In the genomic region with DNA sequence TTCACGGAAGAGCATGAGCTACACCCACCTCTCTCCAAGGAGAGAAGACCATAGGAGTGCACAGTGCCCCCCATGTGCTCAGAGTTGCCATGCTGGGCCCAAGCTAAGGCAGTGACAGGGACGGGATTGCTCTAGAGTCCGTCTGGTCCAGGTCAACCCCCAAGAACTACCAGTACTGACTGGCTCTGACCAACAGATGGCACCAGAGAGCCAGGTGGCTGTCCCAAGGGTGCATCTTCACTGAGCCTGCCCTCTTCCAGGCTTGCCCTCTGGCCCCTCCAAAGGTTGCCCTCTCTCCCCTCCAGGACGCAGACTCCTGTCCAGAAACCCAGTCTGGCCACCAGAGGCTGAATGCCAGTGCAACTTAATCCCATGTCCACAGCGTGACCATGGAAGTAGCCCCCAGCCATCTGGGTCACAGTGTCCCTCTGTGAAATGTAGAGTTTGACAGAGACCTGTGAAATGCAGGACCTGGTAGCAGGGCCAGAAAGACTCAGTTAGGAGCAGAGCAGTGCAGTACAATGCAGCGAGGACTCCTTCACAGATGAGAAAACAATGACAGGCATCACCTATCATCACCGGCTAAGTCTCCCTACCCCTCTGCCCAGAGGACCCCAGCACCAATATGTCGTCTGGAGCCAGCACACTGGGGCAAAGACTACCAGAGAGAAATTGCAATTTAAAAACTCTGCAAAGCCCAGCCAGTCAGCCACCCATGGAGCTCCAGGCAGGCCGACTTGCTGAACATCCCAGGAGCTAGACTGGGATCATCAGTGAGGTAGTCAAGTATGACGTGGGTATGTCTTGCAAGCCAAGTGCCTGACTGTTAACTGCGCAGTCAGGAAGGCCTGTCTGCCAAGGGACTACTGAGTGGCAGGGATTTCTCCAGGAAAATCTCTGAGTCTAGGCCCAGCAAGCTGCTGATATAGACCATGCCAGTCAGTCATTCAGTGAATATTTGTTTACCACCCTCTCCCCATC, we compare ENCODE assay signal across 8 cellular contexts. TPM values are rescaled to one million over a fixed set of nuclear protein-coding genes. Genes with fewer than 3 reads are reported as not detected.
DNase-seq lines count a peak whose midpoint lies in the region; ATAC-seq and TF ChIP-seq lines count a peak whose summit lies in the region.

No MANE protein-coding gene starts in this region.

- H3K4me1 ChIP-seq in PC-3 (ENCODE audit: insufficient read depth, low read length) (no peaks in the 10 kb centered on the region), neutrophil (ENCODE audit: control insufficient read depth in 1 of 2, insufficient read depth in 1 of 2, low read depth in 1 of 2, low read length in 1 of 2) (no peaks in the 10 kb centered on the region), suprapubic skin (no peaks in the 10 kb centered on the region)

- H3K4me2 ChIP-seq in PC-3 (ENCODE audit: low read length) = no peak overlapping the region

- no peak overlapping the region for H3K27ac ChIP-seq in PC-3 (ENCODE audit: low read length)
- H3K27ac ChIP-seq in neutrophil = no peak overlapping the region
- H3K27ac ChIP-seq in suprapubic skin = no peak overlapping the region

- H3K36me3 ChIP-seq in PC-3 (ENCODE audit: low read depth, low read length) (no peaks in the 10 kb centered on the region), neutrophil (no peaks in the 10 kb centered on the region), suprapubic skin (no peaks in the 10 kb centered on the region)

- H3K9ac ChIP-seq in PC-3 (ENCODE audit: low read length) = no peak overlapping the region

- no peak overlapping the region for H3K27ac Mint-ChIP-seq in activated T-cell treated with anti-CD3 and anti-CD28 coated beads, Interleukin-2, amount 50 U/mL, for 24 hours

- ATAC-seq in GM18502 (IDR thresholded peaks at IDR 0.05; ENCODE audit: poor library complexity, unreplicated experiment) (peak; percentile 78), HG03280 (IDR thresholded peaks at IDR 0.05; ENCODE audit: unreplicated experiment) (peak; percentile 93), PC-3 (peak; percentile 96)

- no peak overlapping the region for H3K4me3 ChIP-seq in PC-3 (ENCODE audit: low read length)
- no peak overlapping the region for H3K4me3 ChIP-seq in fibroblast of pulmonary artery (replicated peaks; ENCODE audit: low read depth, low read length)
- no peak overlapping the region for H3K4me3 ChIP-seq in neutrophil (ENCODE audit: low read depth in 1 of 2, low read length in 1 of 2)
- no peak overlapping the region for H3K4me3 ChIP-seq in suprapubic skin

- H3K9me2 ChIP-seq in PC-3 (replicated peaks; ENCODE audit: low read length) = no peaks in the 10 kb centered on the region

- H3K4me1 Mint-ChIP-seq in activated T-cell treated with anti-CD3 and anti-CD28 coated beads, Interleukin-2, amount 50 U/mL, for 24 hours (ENCODE audit: low read depth) = no peaks in the 10 kb centered on the region

- no peaks in the 10 kb centered on the region for H3F3A ChIP-seq in PC-3 (ENCODE audit: low read length, unreplicated experiment)

- no peaks in the 10 kb centered on the region for H3K27me3 ChIP-seq in PC-3 (ENCODE audit: low read length)
- H3K27me3 ChIP-seq in neutrophil = no peaks in the 10 kb centered on the region
- no peaks in the 10 kb centered on the region for H3K27me3 ChIP-seq in suprapubic skin

- no peaks in the 10 kb centered on the region for H3K36me3 Mint-ChIP-seq in activated T-cell treated with anti-CD3 and anti-CD28 coated beads, Interleukin-2, amount 50 U/mL, for 24 hours (ENCODE audit: low read depth)

- BruUV-seq in PC-3 (replicated peaks; lab: Mats Ljungman, UMichigan) = no TSS peak

- H3K9me3 ChIP-seq in PC-3 (ENCODE audit: low read length) (no peaks in the 10 kb centered on the region), neutrophil (no peaks in the 10 kb centered on the region), suprapubic skin (no peaks in the 10 kb centered on the region)

- no peak for TF ChIP-seq EP300 in suprapubic skin (IDR thresholded peaks at IDR 0.05)

- 59% methylated on average over 6 of the region's 11 CpGs for WGBS in suprapubic skin

- no peaks in the 10 kb centered on the region for H3K79me2 ChIP-seq in PC-3 (ENCODE audit: low read length)

- DNase-seq in A172 (ENCODE audit: low spot score) (peak; percentile 75), PC-3 (peak; percentile 74), fibroblast of pulmonary artery (ENCODE audit: low read depth) (peak; percentile 75), suprapubic skin (ENCODE audit: low spot score in 2 of 2) (peak in 1 of 2 donors; percentile 81)
- peak; percentile 82 for DNase-seq in activated T-cell treated with anti-CD3 and anti-CD28 coated beads, Interleukin-2, amount 50 U/mL, for 24 hours

- no peak overlapping the region for H2AFZ ChIP-seq in PC-3 (ENCODE audit: low read length)

- H4K20me1 ChIP-seq in PC-3 (ENCODE audit: low read length) = no peaks in the 10 kb centered on the region

- H3K9me3 Mint-ChIP-seq in activated T-cell treated with anti-CD3 and anti-CD28 coated beads, Interleukin-2, amount 50 U/mL, for 24 hours = no peaks in the 10 kb centered on the region

- intact Hi-C loops in PC-3 (cut with micrococcal nuclease) = loop anchor here (1.0 kb wide), 1 partner anchor 105 kb away; no protein-coding TSS in a partner anchor

- H3K27me3 Mint-ChIP-seq in activated T-cell treated with anti-CD3 and anti-CD28 coated beads, Interleukin-2, amount 50 U/mL, for 24 hours = no peaks in the 10 kb centered on the region

- POLR2A ChIA-PET in PC-3 (lab: Charles Lee; ENCODE audit: unreplicated experiment) = no interaction called here

- CTCF ChIA-PET in PC-3 (lab: Charles Lee) = no interaction called here

- no peak overlapping the region for H3K4me3 Mint-ChIP-seq in activated T-cell treated with anti-CD3 and anti-CD28 coated beads, Interleukin-2, amount 50 U/mL, for 24 hours

- peak; percentile 78 for TF ChIP-seq CTCF in PC-3 (conservative IDR thresholded peaks at IDR 0.05; ENCODE audit: low read depth, low read length)
- TF ChIP-seq CTCF in fibroblast of pulmonary artery (IDR thresholded peaks at IDR 0.05; ENCODE audit: low read length, missing control alignments) = peak; percentile 98
- peak; percentile 88 for TF ChIP-seq CTCF in neutrophil (IDR thresholded peaks at IDR 0.05)
- TF ChIP-seq CTCF in suprapubic skin (IDR thresholded peaks at IDR 0.05) = peak; percentile 73 to 90

- TF ChIP-seq POLR2A in suprapubic skin (IDR thresholded peaks at IDR 0.05) = no peak

RNA-seq across cellular contexts. Expression of a gene that starts 7.7 kb away (rescaled TPM):
- total RNA-seq in A172 (2014; rRNA removed; shearing (Covaris generic)) = 590 and 596 TPM in 2 replicates
- 197 and 220 TPM in 2 replicates for total RNA-seq in PC-3 (2014; rRNA removed)
- total RNA-seq in suprapubic skin = 100 to 1,000 TPM; 143 to 261 (median 196) TPM

RNA-seq across cellular contexts. Expression of a gene that starts 41.4 kb away (rescaled TPM):
- 306 and 365 TPM in 2 replicates for total RNA-seq in A172 (2014; rRNA removed; shearing (Covaris generic))
- 184 and 292 TPM in 2 replicates for total RNA-seq in PC-3 (2014; rRNA removed)
- 100 to 1,000 TPM; 110 to 271 (median 191) TPM for total RNA-seq in suprapubic skin
